In genomic region chrX:49610718-49611310, GRCh38 we compare ENCODE assay signal across 18 cellular contexts. TPM values are rescaled to one million over a fixed set of nuclear protein-coding genes. Genes with fewer than 3 reads are reported as not detected.
DNase-seq lines count a peak whose midpoint lies in the region; ATAC-seq, FAIRE-seq and TF ChIP-seq lines count a peak whose summit lies in the region.
"Had no signal": no experiment of that assay in that cellular context is flagged by ENCODE, and none has a peak within 500 bp of the region (broad histone marks: within the 10 kb centered on the region; RNA-seq: fewer than 3 reads in every experiment).

No MANE protein-coding gene starts in this region.

- intact Hi-C loops in K562 (cut with micrococcal nuclease), result no loop called here
- intact Hi-C loops in activated T-helper 1 cell treated with anti-CD3 and anti-CD28 coated beads, Interleukin-12 subunit alpha, Interleukin-12 subunit beta, Interleukin-2, Interleukin-4 antibody, amounts not matched to agents 30 ng/mL and 10 ng/mL and 1 ng/mL, durations not matched to agents 14 hours and 24 hours and 36 hours (cut with micrococcal nuclease), result no loop called here

- H3K9me3 ChIP-seq in HEK293 (ENCODE audit: control insufficient read depth, insufficient read depth, low read depth, low read length) (no peaks in the 10 kb centered on the region), K562 (replicated peaks; ENCODE audit: control insufficient read depth, insufficient read depth, low read depth, low read length) (no peaks in the 10 kb centered on the region)
- H3K9me3 ChIP-seq in effector memory CD4-positive, alpha-beta T cell (ENCODE audit: control insufficient read depth, low read length), result no peaks in the 10 kb centered on the region
- H3K9me3 ChIP-seq: Peyer's patch had no signal

- H3K9ac ChIP-seq in K562 (ENCODE audit: insufficient read depth in 1 of 2, low read depth in 2 of 2, low read length in 2 of 2), result no peak overlapping the region

- TF ChIP-seq POLR2A in K562 (conservative IDR thresholded peaks at IDR 0.05), result no peak

- H3K79me2 ChIP-seq in K562 (ENCODE audit: control insufficient read depth, insufficient read depth, low read length), result no peaks in the 10 kb centered on the region

- H3K4me1 Mint-ChIP-seq in mesothelial cell of epicardium, result peaks cover 5% of the 10 kb centered on the region
- no peaks in the 10 kb centered on the region for H3K4me1 Mint-ChIP-seq in immature natural killer cell
- no peaks in the 10 kb centered on the region for H3K4me1 Mint-ChIP-seq in activated T-helper 1 cell treated with anti-CD3 and anti-CD28 coated beads, Interleukin-12 subunit alpha, Interleukin-12 subunit beta, Interleukin-2, Interleukin-4 antibody, amounts not matched to agents 30 ng/mL and 10 ng/mL and 1 ng/mL, durations not matched to agents 14 hours and 24 hours and 36 hours (ENCODE audit: low read depth)

- peaks cover 25% of the 10 kb centered on the region for H3K9me3 Mint-ChIP-seq in mesothelial cell of epicardium
- H3K9me3 Mint-ChIP-seq in immature natural killer cell, result no peaks in the 10 kb centered on the region
- no peaks in the 10 kb centered on the region for H3K9me3 Mint-ChIP-seq in activated T-helper 1 cell treated with anti-CD3 and anti-CD28 coated beads, Interleukin-12 subunit alpha, Interleukin-12 subunit beta, Interleukin-2, Interleukin-4 antibody, amounts not matched to agents 30 ng/mL and 10 ng/mL and 1 ng/mL, durations not matched to agents 14 hours and 24 hours and 36 hours

- TF ChIP-seq CTCF in HEK293 (tag by site-specific recombination; IDR thresholded peaks at IDR 0.05), result no peak
- no peak for TF ChIP-seq CTCF in K562 (IDR thresholded peaks at IDR 0.05 in 2 of 3, conservative IDR thresholded peaks at IDR 0.05 in 1 of 3; ENCODE audit: insufficient read depth in 2 of 3, low read depth in 1 of 3, low read length in 3 of 3)
- no peak for TF ChIP-seq CTCF in mesothelial cell of epicardium (IDR thresholded peaks at IDR 0.05; ENCODE audit: unreplicated experiment)

- H3K4me3 ChIP-seq in HEK293 (ENCODE audit: low read depth, low read length), result no peak overlapping the region
- H3K4me3 ChIP-seq in K562, result no peak overlapping the region
- H3K4me3 ChIP-seq in effector memory CD4-positive, alpha-beta T cell (ENCODE audit: insufficient read depth, low read depth, low read length, poor library complexity, severe bottlenecking), result no peak overlapping the region
- H3K4me3 ChIP-seq: Peyer's patch had no signal

- POLR2A ChIA-PET in HEK293 (lab: Yijun Ruan, JAX), result no interaction called here
- POLR2A ChIA-PET in K562 (lab: Yijun Ruan, JAX), result interaction anchor here (0.5 to 1.2 kb wide), 2 partner anchors 9 to 90 kb away, joined by 3 read pairs; no protein-coding TSS in a partner anchor

- no TSS peak for BruUV-seq in K562 (replicated peaks; lab: Mats Ljungman, UMichigan)

- ATAC-seq in K562, result peak; percentile 27; the same call in 1 of the 3 replicates

- no peak for TF ChIP-seq EP300 in K562 (IDR thresholded peaks at IDR 0.05; ENCODE audit: low read length)

- no peaks in the 10 kb centered on the region for H3K4me1 ChIP-seq in HEK293 (ENCODE audit: control insufficient read depth, insufficient read depth, low read length)
- peaks cover 0 to 8% of the 10 kb centered on the region in 2 experiments; a peak in 2 of 5 replicates for H3K4me1 ChIP-seq in K562 (replicated peaks in 1 of 2; ENCODE audit: control insufficient read depth in 2 of 2, insufficient read depth in 2 of 2, low read length in 2 of 2)
- no peaks in the 10 kb centered on the region for H3K4me1 ChIP-seq in effector memory CD4-positive, alpha-beta T cell (ENCODE audit: control insufficient read depth, insufficient read depth, low read length, poor library complexity, severe bottlenecking)
- H3K4me1 ChIP-seq: Peyer's patch had no signal

- no peaks in the 10 kb centered on the region for H3K36me3 ChIP-seq in HEK293 (ENCODE audit: control insufficient read depth in 2 of 2, insufficient read depth in 1 of 2, low read length in 2 of 2)
- H3K36me3 ChIP-seq in K562 (ENCODE audit: control insufficient read depth, insufficient read depth, low read length), result peaks cover 15% of the 10 kb centered on the region; the same call in 2 of the 3 replicates
- no peaks in the 10 kb centered on the region for H3K36me3 ChIP-seq in effector memory CD4-positive, alpha-beta T cell (ENCODE audit: control insufficient read depth, insufficient read depth, low read length)
- H3K36me3 ChIP-seq: Peyer's patch had no signal

- H3K4me3 Mint-ChIP-seq in mesothelial cell of epicardium (no peak overlapping the region), immature natural killer cell (no peak overlapping the region)
- no peak overlapping the region for H3K4me3 Mint-ChIP-seq in activated T-helper 1 cell treated with anti-CD3 and anti-CD28 coated beads, Interleukin-12 subunit alpha, Interleukin-12 subunit beta, Interleukin-2, Interleukin-4 antibody, amounts not matched to agents 30 ng/mL and 10 ng/mL and 1 ng/mL, durations not matched to agents 14 hours and 24 hours and 36 hours

- no peaks in the 10 kb centered on the region for H3K27me3 Mint-ChIP-seq in mesothelial cell of epicardium (ENCODE audit: low read depth)
- H3K27me3 Mint-ChIP-seq in immature natural killer cell (ENCODE audit: low read depth in 3 of 3), result peaks cover 0 to 6% (median 2%) of the 10 kb centered on the region in 3 donors
- peaks cover 2% of the 10 kb centered on the region for H3K27me3 Mint-ChIP-seq in activated T-helper 1 cell treated with anti-CD3 and anti-CD28 coated beads, Interleukin-12 subunit alpha, Interleukin-12 subunit beta, Interleukin-2, Interleukin-4 antibody, amounts not matched to agents 30 ng/mL and 10 ng/mL and 1 ng/mL, durations not matched to agents 14 hours and 24 hours and 36 hours (ENCODE audit: insufficient read depth)

- H2AFZ ChIP-seq in K562 (ENCODE audit: low read depth, low read length), result no peak overlapping the region

- H3K9me1 ChIP-seq in K562 (ENCODE audit: control insufficient read depth, insufficient read depth, low read length), result no peaks in the 10 kb centered on the region

- FAIRE-seq in K562 (lab: Jason Lieb, UNC), result no peak
- FAIRE-seq: H54 had no signal

- H3K27ac ChIP-seq in HEK293 (ENCODE audit: extremely low read depth, low read depth, low read length) (no peak overlapping the region), K562 (ENCODE audit: extremely low read depth, low read depth, low read length) (no peak overlapping the region)
- no peak overlapping the region for H3K27ac ChIP-seq in effector memory CD4-positive, alpha-beta T cell (ENCODE audit: insufficient read depth, low read length, poor library complexity, severe bottlenecking)
- H3K27ac ChIP-seq: Peyer's patch had no signal

- H4K20me1 ChIP-seq in K562 (replicated peaks; ENCODE audit: control insufficient read depth, insufficient read depth, low read length), result no peaks in the 10 kb centered on the region

- TF ChIP-seq RAD21 in K562 (CRISPR knock-in tag; conservative IDR thresholded peaks at IDR 0.05 in 1 of 2, IDR thresholded peaks at IDR 0.05 in 1 of 2), result no peak

- DNase-seq in K562 (ENCODE audit: extremely low read depth in 1 of 4, low spot score in 3 of 4), result peak in 1 of 4 experiments; percentile 5
- no peak for DNase-seq in mesothelial cell of epicardium (ENCODE audit: low spot score in 2 of 2, unreplicated experiment in 2 of 2)
- DNase-seq in immature natural killer cell, result no peak
- DNase-seq in effector memory CD4-positive, alpha-beta T cell, result no peak
- no peak for DNase-seq in activated T-helper 1 cell treated with anti-CD3 and anti-CD28 coated beads, Interleukin-12 subunit alpha, Interleukin-12 subunit beta, Interleukin-2, Interleukin-4 antibody, amounts not matched to agents 30 ng/mL and 10 ng/mL and 1 ng/mL, durations not matched to agents 14 hours and 24 hours and 36 hours (ENCODE audit: low spot score)
- DNase-seq: AML-193, DMS53, IMR-90, MV-4-11, NCI-H1417 treated with DMSO at 0.1 percent for 48 hours, NCI-H2029 treated with DMSO at 0.1 percent for 48 hours, NCI-H510A, NCI-H82, Peyer's patch, SHP77 had no signal

- CTCF ChIA-PET in HEK293 (lab: Yijun Ruan, JAX) (no interaction called here), K562 (lab: Yijun Ruan, JAX; ENCODE audit: low intra/inter-chr PET ratio) (no interaction called here)

- WGBS in K562 (ENCODE audit: insufficient coverage, low coverage, missing lambda C conversion rate), result 2% methylated on average over 7 of the region's 7 CpGs

- peaks cover 0 to 2% of the 10 kb centered on the region in 2 experiments; a peak in 1 of 5 replicates for H3K27me3 ChIP-seq in K562 (ENCODE audit: control insufficient read depth in 2 of 2, insufficient read depth in 2 of 2, low read length in 2 of 2)
- H3K27me3 ChIP-seq in effector memory CD4-positive, alpha-beta T cell (replicated peaks; ENCODE audit: control insufficient read depth, insufficient read depth, low read length, poor library complexity, severe bottlenecking), result no peaks in the 10 kb centered on the region
- H3K27me3 ChIP-seq: Peyer's patch had no signal

- peak overlapping the region; percentile 25; the same call in 1 of the 2 replicates for H3K4me2 ChIP-seq in K562 (ENCODE audit: insufficient read depth, low read length)

- no peaks in the 10 kb centered on the region for H3K36me3 Mint-ChIP-seq in mesothelial cell of epicardium
- no peaks in the 10 kb centered on the region for H3K36me3 Mint-ChIP-seq in immature natural killer cell
- no peaks in the 10 kb centered on the region for H3K36me3 Mint-ChIP-seq in activated T-helper 1 cell treated with anti-CD3 and anti-CD28 coated beads, Interleukin-12 subunit alpha, Interleukin-12 subunit beta, Interleukin-2, Interleukin-4 antibody, amounts not matched to agents 30 ng/mL and 10 ng/mL and 1 ng/mL, durations not matched to agents 14 hours and 24 hours and 36 hours (ENCODE audit: low read depth)

- H3K27ac Mint-ChIP-seq in mesothelial cell of epicardium, result peak overlapping the region; percentile 16
- no peak overlapping the region for H3K27ac Mint-ChIP-seq in immature natural killer cell
- H3K27ac Mint-ChIP-seq in activated T-helper 1 cell treated with anti-CD3 and anti-CD28 coated beads, Interleukin-12 subunit alpha, Interleukin-12 subunit beta, Interleukin-2, Interleukin-4 antibody, amounts not matched to agents 30 ng/mL and 10 ng/mL and 1 ng/mL, durations not matched to agents 14 hours and 24 hours and 36 hours, result no peak overlapping the region

- in situ Hi-C loops in K562 (cut with MboI), result loop anchor here (5.0 kb wide), 1 partner anchor 264 kb away; no protein-coding TSS in a partner anchor

RNA-seq across cellular contexts. Expression of gene GAGE1, which starts 12.0 kb away (rescaled TPM):
- total RNA-seq in K562 (2011; cell fraction: chromatin; rRNA removed; ENCODE audit: low replicate concordance), result 8.7 and 13.5 TPM in 2 replicates
- total RNA-seq in K562 (2011; cell fraction: nucleolus; rRNA removed), result 7.0 and 9.2 TPM in 2 replicates
- 11.6 and 11.8 TPM in 2 replicates for total RNA-seq in K562 (2011; cell fraction: nucleoplasm; rRNA removed)
- total RNA-seq in K562 (2014; rRNA removed) (493 and 621 TPM in 2 replicates), K562 (2014; rRNA removed; fragmentation: Illumina TruSeq; extraction: Trizol) (357 and 472 TPM in 2 replicates), K562 (2015; rRNA removed; fragmentation: Illumina TruSeq; extraction: Trizol) (426 and 437 TPM in 2 replicates), K562 (2021) (608 and 670 TPM in 2 replicates), mesothelial cell of epicardium (not detected in 3 replicates)
- polyA plus RNA-seq in K562 (2011; rRNA removed) (156 and 342 TPM in 2 replicates), K562 (2014; fragmentation: Illumina TruSeq; extraction: Trizol) (204 and 215 TPM in 2 replicates), K562 (2014; fragmentation: Nextera tagmentation; extraction: Ambion mirVana) (1,000 to 10,000 TPM; 1,581 to 1,651 TPM), K562 (2014; rRNA removed) (356 and 549 TPM in 2 replicates), immature natural killer cell (not detected)
- 34.2 and 38.0 TPM in 2 replicates for polyA plus RNA-seq in K562 (2011; cell fraction: cytosol; rRNA removed)
- 27.7 and 38.1 TPM in 2 replicates for polyA plus RNA-seq in K562 (2011; cell fraction: nucleus; rRNA removed)
- polyA plus RNA-seq in K562 (2012), result 178 and 351 TPM in 2 replicates
- 44.7 and 168 TPM in 2 replicates for polyA minus RNA-seq in K562 (2011; rRNA and poly(A)+ RNA removed)
- polyA minus RNA-seq in K562 (2011; cell fraction: cytosol; rRNA and poly(A)+ RNA removed), result 57.8 and 106 TPM in 2 replicates
- polyA minus RNA-seq in K562 (2011; cell fraction: nucleus; rRNA and poly(A)+ RNA removed), result 3.2 and 6.3 TPM in 2 replicates
- not detected in 2 replicates for total RNA-seq in activated T-helper 1 cell treated with anti-CD3 and anti-CD28 coated beads, Interleukin-12 subunit alpha, Interleukin-12 subunit beta, Interleukin-2, Interleukin-4 antibody, amounts not matched to agents 30 ng/mL and 10 ng/mL and 1 ng/mL, durations not matched to agents 14 hours and 24 hours and 36 hours
- total RNA-seq: IMR-90, LHCN-M2, Peyer's patch had no signal
- polyA plus RNA-seq: IMR-90 had no signal

RNA-seq across cellular contexts. Expression of gene GAGE2A, which starts 21.5 kb away (rescaled TPM):
- not detected in 2 replicates for total RNA-seq in K562 (2011; cell fraction: chromatin; rRNA removed; ENCODE audit: low replicate concordance)
- total RNA-seq in K562 (2011; cell fraction: nucleolus; rRNA removed), result 4.7 and 5.4 TPM in 2 replicates
- 3.7 TPM in 1 of 2 replicates, not detected in the other for total RNA-seq in K562 (2011; cell fraction: nucleoplasm; rRNA removed)
- 23.7 and 90.7 TPM in 2 replicates for total RNA-seq in K562 (2014; rRNA removed)
- 81.1 and 105 TPM in 2 replicates for total RNA-seq in K562 (2014; rRNA removed; fragmentation: Illumina TruSeq; extraction: Trizol)
- total RNA-seq in K562 (2015; rRNA removed; fragmentation: Illumina TruSeq; extraction: Trizol), result 68.2 and 72.4 TPM in 2 replicates
- 583 and 588 TPM in 2 replicates for total RNA-seq in K562 (2021)
- polyA plus RNA-seq in K562 (2011; rRNA removed), result 36.1 and 85.8 TPM in 2 replicates
- polyA plus RNA-seq in K562 (2011; cell fraction: cytosol; rRNA removed), result 29.3 and 51.3 TPM in 2 replicates
- 9.4 and 10.3 TPM in 2 replicates for polyA plus RNA-seq in K562 (2011; cell fraction: nucleus; rRNA removed)
- 73.0 and 308 TPM in 2 replicates for polyA plus RNA-seq in K562 (2012)
- polyA plus RNA-seq in K562 (2014; fragmentation: Illumina TruSeq; extraction: Trizol), result 32.4 and 37.7 TPM in 2 replicates
- polyA plus RNA-seq in K562 (2014; fragmentation: Nextera tagmentation; extraction: Ambion mirVana), result 10 to 100 TPM; 84.6 to 84.9 TPM
- polyA plus RNA-seq in K562 (2014; rRNA removed), result 2.7 and 6.0 TPM in 2 replicates
- 5.0 and 16.5 TPM in 2 replicates for polyA minus RNA-seq in K562 (2011; rRNA and poly(A)+ RNA removed)
- 11.3 and 35.3 TPM in 2 replicates for polyA minus RNA-seq in K562 (2011; cell fraction: cytosol; rRNA and poly(A)+ RNA removed)
- 1.3 and 2.6 TPM in 2 replicates for polyA minus RNA-seq in K562 (2011; cell fraction: nucleus; rRNA and poly(A)+ RNA removed)
- total RNA-seq in mesothelial cell of epicardium, result not detected in 3 replicates
- not detected for polyA plus RNA-seq in immature natural killer cell
- total RNA-seq in activated T-helper 1 cell treated with anti-CD3 and anti-CD28 coated beads, Interleukin-12 subunit alpha, Interleukin-12 subunit beta, Interleukin-2, Interleukin-4 antibody, amounts not matched to agents 30 ng/mL and 10 ng/mL and 1 ng/mL, durations not matched to agents 14 hours and 24 hours and 36 hours, result not detected in 2 replicates
- total RNA-seq: IMR-90, LHCN-M2, Peyer's patch had no signal
- polyA plus RNA-seq: IMR-90 had no signal

RNA-seq across cellular contexts. Expression of gene GAGE12H, which starts 31.1 kb away (rescaled TPM):
- total RNA-seq in K562 (2011; cell fraction: chromatin; rRNA removed; ENCODE audit: low replicate concordance), result not detected in 2 replicates
- not detected in 2 replicates for total RNA-seq in K562 (2011; cell fraction: nucleolus; rRNA removed)
- total RNA-seq in K562 (2011; cell fraction: nucleoplasm; rRNA removed), result not detected in 2 replicates
- total RNA-seq in K562 (2014; rRNA removed), result not detected in 2 replicates
- total RNA-seq in K562 (2014; rRNA removed; fragmentation: Illumina TruSeq; extraction: Trizol), result not detected in 2 replicates
- not detected in 2 replicates for total RNA-seq in K562 (2015; rRNA removed; fragmentation: Illumina TruSeq; extraction: Trizol)
- not detected in 2 replicates for total RNA-seq in K562 (2021)
- not detected in 2 replicates for polyA plus RNA-seq in K562 (2011; rRNA removed)
- 0.16 TPM in 1 of 2 replicates, not detected in the other for polyA plus RNA-seq in K562 (2011; cell fraction: cytosol; rRNA removed)
- polyA plus RNA-seq in K562 (2011; cell fraction: nucleus; rRNA removed), result not detected in 2 replicates
- polyA plus RNA-seq in K562 (2012), result not detected in 2 replicates
- not detected in 2 replicates for polyA plus RNA-seq in K562 (2014; fragmentation: Illumina TruSeq; extraction: Trizol)
- under 1 TPM in 1 of 2 experiments, not detected in 1; 0.21 TPM for polyA plus RNA-seq in K562 (2014; fragmentation: Nextera tagmentation; extraction: Ambion mirVana)
- polyA plus RNA-seq in K562 (2014; rRNA removed), result not detected in 2 replicates
- not detected in 2 replicates for polyA minus RNA-seq in K562 (2011; rRNA and poly(A)+ RNA removed)
- not detected in 2 replicates for polyA minus RNA-seq in K562 (2011; cell fraction: cytosol; rRNA and poly(A)+ RNA removed)
- polyA minus RNA-seq in K562 (2011; cell fraction: nucleus; rRNA and poly(A)+ RNA removed), result not detected in 2 replicates
- not detected in 3 replicates for total RNA-seq in mesothelial cell of epicardium
- polyA plus RNA-seq in immature natural killer cell, result not detected
- total RNA-seq in activated T-helper 1 cell treated with anti-CD3 and anti-CD28 coated beads, Interleukin-12 subunit alpha, Interleukin-12 subunit beta, Interleukin-2, Interleukin-4 antibody, amounts not matched to agents 30 ng/mL and 10 ng/mL and 1 ng/mL, durations not matched to agents 14 hours and 24 hours and 36 hours, result not detected in 2 replicates
- total RNA-seq: IMR-90, LHCN-M2, Peyer's patch had no signal
- polyA plus RNA-seq: IMR-90 had no signal

RNA-seq across cellular contexts. Expression of gene GAGE12G, which starts 40.6 kb away (rescaled TPM):
- total RNA-seq in K562 (2011; cell fraction: chromatin; rRNA removed; ENCODE audit: low replicate concordance), result not detected in 2 replicates
- total RNA-seq in K562 (2011; cell fraction: nucleolus; rRNA removed), result not detected in 2 replicates
- not detected in 2 replicates for total RNA-seq in K562 (2011; cell fraction: nucleoplasm; rRNA removed)
- 0.77 and 1.7 TPM in 2 replicates for total RNA-seq in K562 (2014; rRNA removed)
- not detected in 2 replicates for total RNA-seq in K562 (2014; rRNA removed; fragmentation: Illumina TruSeq; extraction: Trizol)
- not detected in 2 replicates for total RNA-seq in K562 (2015; rRNA removed; fragmentation: Illumina TruSeq; extraction: Trizol)
- total RNA-seq in K562 (2021), result 467 and 531 TPM in 2 replicates
- not detected in 2 replicates for polyA plus RNA-seq in K562 (2011; rRNA removed)
- not detected in 2 replicates for polyA plus RNA-seq in K562 (2011; cell fraction: cytosol; rRNA removed)
- polyA plus RNA-seq in K562 (2011; cell fraction: nucleus; rRNA removed), result not detected in 2 replicates
- not detected in 2 replicates for polyA plus RNA-seq in K562 (2012)
- polyA plus RNA-seq in K562 (2014; fragmentation: Illumina TruSeq; extraction: Trizol), result not detected in 2 replicates
- not detected for polyA plus RNA-seq in K562 (2014; fragmentation: Nextera tagmentation; extraction: Ambion mirVana)
- polyA plus RNA-seq in K562 (2014; rRNA removed), result 0.54 and 0.77 TPM in 2 replicates
- polyA minus RNA-seq in K562 (2011; rRNA and poly(A)+ RNA removed), result not detected in 2 replicates
- not detected in 2 replicates for polyA minus RNA-seq in K562 (2011; cell fraction: cytosol; rRNA and poly(A)+ RNA removed)
- not detected in 2 replicates for polyA minus RNA-seq in K562 (2011; cell fraction: nucleus; rRNA and poly(A)+ RNA removed)
- total RNA-seq in mesothelial cell of epicardium, result not detected in 3 replicates
- not detected for polyA plus RNA-seq in immature natural killer cell
- total RNA-seq in activated T-helper 1 cell treated with anti-CD3 and anti-CD28 coated beads, Interleukin-12 subunit alpha, Interleukin-12 subunit beta, Interleukin-2, Interleukin-4 antibody, amounts not matched to agents 30 ng/mL and 10 ng/mL and 1 ng/mL, durations not matched to agents 14 hours and 24 hours and 36 hours, result not detected in 2 replicates
- total RNA-seq: IMR-90, LHCN-M2, Peyer's patch had no signal
- polyA plus RNA-seq: IMR-90 had no signal

RNA-seq across cellular contexts. Expression of gene GAGE12F, which starts 50.2 kb away (rescaled TPM):
- not detected in 2 replicates for total RNA-seq in K562 (2011; cell fraction: chromatin; rRNA removed; ENCODE audit: low replicate concordance)
- total RNA-seq in K562 (2011; cell fraction: nucleolus; rRNA removed), result not detected in 2 replicates
- not detected in 2 replicates for total RNA-seq in K562 (2011; cell fraction: nucleoplasm; rRNA removed)
- total RNA-seq in K562 (2014; rRNA removed) (0.77 and 1.7 TPM in 2 replicates), K562 (2014; rRNA removed; fragmentation: Illumina TruSeq; extraction: Trizol) (3.5 and 6.1 TPM in 2 replicates), K562 (2015; rRNA removed; fragmentation: Illumina TruSeq; extraction: Trizol) (1.8 and 4.0 TPM in 2 replicates), K562 (2021) (531 and 581 TPM in 2 replicates), mesothelial cell of epicardium (not detected in 3 replicates)
- polyA plus RNA-seq in K562 (2011; rRNA removed) (not detected in 2 replicates), K562 (2014; fragmentation: Illumina TruSeq; extraction: Trizol) (15.3 and 15.5 TPM in 2 replicates), K562 (2014; fragmentation: Nextera tagmentation; extraction: Ambion mirVana) (10 to 100 TPM; 25.1 to 27.6 TPM), K562 (2014; rRNA removed) (0.54 and 0.77 TPM in 2 replicates), immature natural killer cell (not detected)
- polyA plus RNA-seq in K562 (2011; cell fraction: cytosol; rRNA removed), result 0.13 TPM in 1 of 2 replicates, not detected in the other
- polyA plus RNA-seq in K562 (2011; cell fraction: nucleus; rRNA removed), result not detected in 2 replicates
- not detected in 2 replicates for polyA plus RNA-seq in K562 (2012)
- polyA minus RNA-seq in K562 (2011; rRNA and poly(A)+ RNA removed), result not detected in 2 replicates
- polyA minus RNA-seq in K562 (2011; cell fraction: cytosol; rRNA and poly(A)+ RNA removed), result 4.2 TPM in 1 of 2 replicates, not detected in the other
- not detected in 2 replicates for polyA minus RNA-seq in K562 (2011; cell fraction: nucleus; rRNA and poly(A)+ RNA removed)
- total RNA-seq in activated T-helper 1 cell treated with anti-CD3 and anti-CD28 coated beads, Interleukin-12 subunit alpha, Interleukin-12 subunit beta, Interleukin-2, Interleukin-4 antibody, amounts not matched to agents 30 ng/mL and 10 ng/mL and 1 ng/mL, durations not matched to agents 14 hours and 24 hours and 36 hours, result not detected in 2 replicates
- total RNA-seq: IMR-90, LHCN-M2, Peyer's patch had no signal
- polyA plus RNA-seq: IMR-90 had no signal

Comparison
In these comparisons a context has a peak if more than half of its experiments do, and no peak if none do; other contexts are left out.
1. Of the 44 proteins assayed by ChIP-seq in both K562 and HEK293: peak only in K562: none; only in HEK293: KLF10, SETDB1, TCF7L2, TRIM28, ZBTB17, ZNF24 and 1 more; in both: none; in neither: 37.